In genomic region chr20:18299364-18299763, GRCh38 we compare ENCODE assay signal across 8 cellular contexts.
"Had no signal": no experiment of that assay in that cellular context is flagged by ENCODE, and none has a peak within 500 bp of the region (broad histone marks: within the 10 kb centered on the region; RNA-seq: fewer than 3 reads in every experiment).

No MANE protein-coding gene starts in this region.

- H2AFZ ChIP-seq: GM23338 had no signal

- DNase-seq: H7, IMR-90, KG1 had no signal

- H3K4me1 ChIP-seq: HAP-1 had no signal

- H3K9me3 Mint-ChIP-seq: GM23338 had no signal

- H3K4me3 ChIP-seq: GM23338, HAP-1, K562 had no signal

- ATAC-seq: GM23338, HCT116, K562 had no signal

- H3K4me2 ChIP-seq: GM23338 had no signal

- H3K27ac Mint-ChIP-seq: GM23338 had no signal

- FAIRE-seq: HTR-8/SVneo, K562 had no signal

- H3K36me3 ChIP-seq: HAP-1 had no signal

- H3K4me3 Mint-ChIP-seq: GM23338 had no signal
